Comparison of ENCODE assay signal across 1 cellular context in the genomic region with DNA sequence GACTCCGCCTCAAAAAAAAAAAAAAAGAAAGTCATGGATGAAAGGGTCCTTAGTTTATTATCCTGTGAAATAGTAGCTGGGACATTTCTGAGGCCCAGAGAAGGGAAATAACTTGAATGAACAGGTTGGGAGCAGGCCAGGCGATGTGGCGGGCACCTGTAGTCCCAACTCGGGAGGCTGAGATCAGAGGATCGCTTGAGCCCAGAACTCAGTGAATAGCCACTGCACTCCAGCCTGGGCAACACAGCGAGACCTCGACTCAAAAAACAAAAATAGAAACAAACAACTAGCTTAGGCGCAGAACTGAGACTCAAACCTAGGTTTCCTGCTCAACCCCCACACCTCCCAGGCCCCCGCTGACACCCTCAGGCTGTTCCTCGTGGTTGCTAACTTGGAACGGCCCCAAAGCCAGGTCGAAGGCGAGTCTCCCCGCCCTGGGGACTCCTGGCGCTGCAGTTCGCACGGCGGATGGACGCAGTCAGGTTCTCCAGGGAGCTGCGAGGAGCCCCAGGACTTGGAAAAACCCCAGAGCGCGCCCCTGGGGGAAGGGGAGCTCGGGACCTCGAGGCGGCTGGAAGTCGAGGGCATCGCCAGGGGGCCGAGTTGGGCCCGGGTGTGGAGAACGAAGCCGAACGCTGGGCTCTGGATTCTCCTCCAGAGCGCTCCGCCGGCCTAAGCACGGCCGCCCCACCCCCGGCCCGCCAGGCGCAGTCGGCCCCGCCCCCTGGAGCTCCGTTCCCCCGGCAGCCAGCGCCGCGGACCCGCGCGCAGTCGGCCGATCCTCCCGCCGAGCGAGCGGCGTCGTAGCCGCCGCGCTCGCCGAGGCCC.
TF ChIP-seq lines count a peak whose summit lies in the region.

A gene with protein sequence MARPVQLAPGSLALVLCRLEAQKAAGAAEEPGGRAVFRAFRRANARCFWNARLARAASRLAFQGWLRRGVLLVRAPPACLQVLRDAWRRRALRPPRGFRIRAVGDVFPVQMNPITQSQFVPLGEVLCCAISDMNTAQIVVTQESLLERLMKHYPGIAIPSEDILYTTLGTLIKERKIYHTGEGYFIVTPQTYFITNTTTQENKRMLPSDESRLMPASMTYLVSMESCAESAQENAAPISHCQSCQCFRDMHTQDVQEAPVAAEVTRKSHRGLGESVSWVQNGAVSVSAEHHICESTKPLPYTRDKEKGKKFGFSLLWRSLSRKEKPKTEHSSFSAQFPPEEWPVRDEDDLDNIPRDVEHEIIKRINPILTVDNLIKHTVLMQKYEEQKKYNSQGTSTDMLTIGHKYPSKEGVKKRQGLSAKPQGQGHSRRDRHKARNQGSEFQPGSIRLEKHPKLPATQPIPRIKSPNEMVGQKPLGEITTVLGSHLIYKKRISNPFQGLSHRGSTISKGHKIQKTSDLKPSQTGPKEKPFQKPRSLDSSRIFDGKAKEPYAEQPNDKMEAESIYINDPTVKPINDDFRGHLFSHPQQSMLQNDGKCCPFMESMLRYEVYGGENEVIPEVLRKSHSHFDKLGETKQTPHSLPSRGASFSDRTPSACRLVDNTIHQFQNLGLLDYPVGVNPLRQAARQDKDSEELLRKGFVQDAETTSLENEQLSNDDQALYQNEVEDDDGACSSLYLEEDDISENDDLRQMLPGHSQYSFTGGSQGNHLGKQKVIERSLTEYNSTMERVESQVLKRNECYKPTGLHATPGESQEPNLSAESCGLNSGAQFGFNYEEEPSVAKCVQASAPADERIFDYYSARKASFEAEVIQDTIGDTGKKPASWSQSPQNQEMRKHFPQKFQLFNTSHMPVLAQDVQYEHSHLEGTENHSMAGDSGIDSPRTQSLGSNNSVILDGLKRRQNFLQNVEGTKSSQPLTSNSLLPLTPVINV (plus strand): TSS at position 768 of the 828 bp plus-strand sequence. CDS start 93 bp downstream, outside the sequence.

TF ChIP-seq in K562, 482 proteins besides CTCF, POLR2A, EP300 and RAD21 (continued from another document and continues in another):
- TF ChIP-seq, protein P1, sequence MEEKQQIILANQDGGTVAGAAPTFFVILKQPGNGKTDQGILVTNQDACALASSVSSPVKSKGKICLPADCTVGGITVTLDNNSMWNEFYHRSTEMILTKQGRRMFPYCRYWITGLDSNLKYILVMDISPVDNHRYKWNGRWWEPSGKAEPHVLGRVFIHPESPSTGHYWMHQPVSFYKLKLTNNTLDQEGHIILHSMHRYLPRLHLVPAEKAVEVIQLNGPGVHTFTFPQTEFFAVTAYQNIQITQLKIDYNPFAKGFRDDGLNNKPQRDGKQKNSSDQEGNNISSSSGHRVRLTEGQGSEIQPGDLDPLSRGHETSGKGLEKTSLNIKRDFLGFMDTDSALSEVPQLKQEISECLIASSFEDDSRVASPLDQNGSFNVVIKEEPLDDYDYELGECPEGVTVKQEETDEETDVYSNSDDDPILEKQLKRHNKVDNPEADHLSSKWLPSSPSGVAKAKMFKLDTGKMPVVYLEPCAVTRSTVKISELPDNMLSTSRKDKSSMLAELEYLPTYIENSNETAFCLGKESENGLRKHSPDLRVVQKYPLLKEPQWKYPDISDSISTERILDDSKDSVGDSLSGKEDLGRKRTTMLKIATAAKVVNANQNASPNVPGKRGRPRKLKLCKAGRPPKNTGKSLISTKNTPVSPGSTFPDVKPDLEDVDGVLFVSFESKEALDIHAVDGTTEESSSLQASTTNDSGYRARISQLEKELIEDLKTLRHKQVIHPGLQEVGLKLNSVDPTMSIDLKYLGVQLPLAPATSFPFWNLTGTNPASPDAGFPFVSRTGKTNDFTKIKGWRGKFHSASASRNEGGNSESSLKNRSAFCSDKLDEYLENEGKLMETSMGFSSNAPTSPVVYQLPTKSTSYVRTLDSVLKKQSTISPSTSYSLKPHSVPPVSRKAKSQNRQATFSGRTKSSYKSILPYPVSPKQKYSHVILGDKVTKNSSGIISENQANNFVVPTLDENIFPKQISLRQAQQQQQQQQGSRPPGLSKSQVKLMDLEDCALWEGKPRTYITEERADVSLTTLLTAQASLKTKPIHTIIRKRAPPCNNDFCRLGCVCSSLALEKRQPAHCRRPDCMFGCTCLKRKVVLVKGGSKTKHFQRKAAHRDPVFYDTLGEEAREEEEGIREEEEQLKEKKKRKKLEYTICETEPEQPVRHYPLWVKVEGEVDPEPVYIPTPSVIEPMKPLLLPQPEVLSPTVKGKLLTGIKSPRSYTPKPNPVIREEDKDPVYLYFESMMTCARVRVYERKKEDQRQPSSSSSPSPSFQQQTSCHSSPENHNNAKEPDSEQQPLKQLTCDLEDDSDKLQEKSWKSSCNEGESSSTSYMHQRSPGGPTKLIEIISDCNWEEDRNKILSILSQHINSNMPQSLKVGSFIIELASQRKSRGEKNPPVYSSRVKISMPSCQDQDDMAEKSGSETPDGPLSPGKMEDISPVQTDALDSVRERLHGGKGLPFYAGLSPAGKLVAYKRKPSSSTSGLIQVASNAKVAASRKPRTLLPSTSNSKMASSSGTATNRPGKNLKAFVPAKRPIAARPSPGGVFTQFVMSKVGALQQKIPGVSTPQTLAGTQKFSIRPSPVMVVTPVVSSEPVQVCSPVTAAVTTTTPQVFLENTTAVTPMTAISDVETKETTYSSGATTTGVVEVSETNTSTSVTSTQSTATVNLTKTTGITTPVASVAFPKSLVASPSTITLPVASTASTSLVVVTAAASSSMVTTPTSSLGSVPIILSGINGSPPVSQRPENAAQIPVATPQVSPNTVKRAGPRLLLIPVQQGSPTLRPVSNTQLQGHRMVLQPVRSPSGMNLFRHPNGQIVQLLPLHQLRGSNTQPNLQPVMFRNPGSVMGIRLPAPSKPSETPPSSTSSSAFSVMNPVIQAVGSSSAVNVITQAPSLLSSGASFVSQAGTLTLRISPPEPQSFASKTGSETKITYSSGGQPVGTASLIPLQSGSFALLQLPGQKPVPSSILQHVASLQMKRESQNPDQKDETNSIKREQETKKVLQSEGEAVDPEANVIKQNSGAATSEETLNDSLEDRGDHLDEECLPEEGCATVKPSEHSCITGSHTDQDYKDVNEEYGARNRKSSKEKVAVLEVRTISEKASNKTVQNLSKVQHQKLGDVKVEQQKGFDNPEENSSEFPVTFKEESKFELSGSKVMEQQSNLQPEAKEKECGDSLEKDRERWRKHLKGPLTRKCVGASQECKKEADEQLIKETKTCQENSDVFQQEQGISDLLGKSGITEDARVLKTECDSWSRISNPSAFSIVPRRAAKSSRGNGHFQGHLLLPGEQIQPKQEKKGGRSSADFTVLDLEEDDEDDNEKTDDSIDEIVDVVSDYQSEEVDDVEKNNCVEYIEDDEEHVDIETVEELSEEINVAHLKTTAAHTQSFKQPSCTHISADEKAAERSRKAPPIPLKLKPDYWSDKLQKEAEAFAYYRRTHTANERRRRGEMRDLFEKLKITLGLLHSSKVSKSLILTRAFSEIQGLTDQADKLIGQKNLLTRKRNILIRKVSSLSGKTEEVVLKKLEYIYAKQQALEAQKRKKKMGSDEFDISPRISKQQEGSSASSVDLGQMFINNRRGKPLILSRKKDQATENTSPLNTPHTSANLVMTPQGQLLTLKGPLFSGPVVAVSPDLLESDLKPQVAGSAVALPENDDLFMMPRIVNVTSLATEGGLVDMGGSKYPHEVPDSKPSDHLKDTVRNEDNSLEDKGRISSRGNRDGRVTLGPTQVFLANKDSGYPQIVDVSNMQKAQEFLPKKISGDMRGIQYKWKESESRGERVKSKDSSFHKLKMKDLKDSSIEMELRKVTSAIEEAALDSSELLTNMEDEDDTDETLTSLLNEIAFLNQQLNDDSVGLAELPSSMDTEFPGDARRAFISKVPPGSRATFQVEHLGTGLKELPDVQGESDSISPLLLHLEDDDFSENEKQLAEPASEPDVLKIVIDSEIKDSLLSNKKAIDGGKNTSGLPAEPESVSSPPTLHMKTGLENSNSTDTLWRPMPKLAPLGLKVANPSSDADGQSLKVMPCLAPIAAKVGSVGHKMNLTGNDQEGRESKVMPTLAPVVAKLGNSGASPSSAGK (IDR thresholded peaks at IDR 0.05), result peak; percentile 86
- TF ChIP-seq RBM14 (IDR thresholded peaks at IDR 0.05; ENCODE audit: borderline replicate concordance, insufficient read depth, low read depth, low read length), result no peak
- TF ChIP-seq, protein P2, sequence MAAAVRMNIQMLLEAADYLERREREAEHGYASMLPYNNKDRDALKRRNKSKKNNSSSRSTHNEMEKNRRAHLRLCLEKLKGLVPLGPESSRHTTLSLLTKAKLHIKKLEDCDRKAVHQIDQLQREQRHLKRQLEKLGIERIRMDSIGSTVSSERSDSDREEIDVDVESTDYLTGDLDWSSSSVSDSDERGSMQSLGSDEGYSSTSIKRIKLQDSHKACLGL (CRISPR knock-in tag; IDR thresholded peaks at IDR 0.05; ENCODE audit: borderline replicate concordance, poor library complexity, severe bottlenecking), result no peak
- TF ChIP-seq, protein P3, sequence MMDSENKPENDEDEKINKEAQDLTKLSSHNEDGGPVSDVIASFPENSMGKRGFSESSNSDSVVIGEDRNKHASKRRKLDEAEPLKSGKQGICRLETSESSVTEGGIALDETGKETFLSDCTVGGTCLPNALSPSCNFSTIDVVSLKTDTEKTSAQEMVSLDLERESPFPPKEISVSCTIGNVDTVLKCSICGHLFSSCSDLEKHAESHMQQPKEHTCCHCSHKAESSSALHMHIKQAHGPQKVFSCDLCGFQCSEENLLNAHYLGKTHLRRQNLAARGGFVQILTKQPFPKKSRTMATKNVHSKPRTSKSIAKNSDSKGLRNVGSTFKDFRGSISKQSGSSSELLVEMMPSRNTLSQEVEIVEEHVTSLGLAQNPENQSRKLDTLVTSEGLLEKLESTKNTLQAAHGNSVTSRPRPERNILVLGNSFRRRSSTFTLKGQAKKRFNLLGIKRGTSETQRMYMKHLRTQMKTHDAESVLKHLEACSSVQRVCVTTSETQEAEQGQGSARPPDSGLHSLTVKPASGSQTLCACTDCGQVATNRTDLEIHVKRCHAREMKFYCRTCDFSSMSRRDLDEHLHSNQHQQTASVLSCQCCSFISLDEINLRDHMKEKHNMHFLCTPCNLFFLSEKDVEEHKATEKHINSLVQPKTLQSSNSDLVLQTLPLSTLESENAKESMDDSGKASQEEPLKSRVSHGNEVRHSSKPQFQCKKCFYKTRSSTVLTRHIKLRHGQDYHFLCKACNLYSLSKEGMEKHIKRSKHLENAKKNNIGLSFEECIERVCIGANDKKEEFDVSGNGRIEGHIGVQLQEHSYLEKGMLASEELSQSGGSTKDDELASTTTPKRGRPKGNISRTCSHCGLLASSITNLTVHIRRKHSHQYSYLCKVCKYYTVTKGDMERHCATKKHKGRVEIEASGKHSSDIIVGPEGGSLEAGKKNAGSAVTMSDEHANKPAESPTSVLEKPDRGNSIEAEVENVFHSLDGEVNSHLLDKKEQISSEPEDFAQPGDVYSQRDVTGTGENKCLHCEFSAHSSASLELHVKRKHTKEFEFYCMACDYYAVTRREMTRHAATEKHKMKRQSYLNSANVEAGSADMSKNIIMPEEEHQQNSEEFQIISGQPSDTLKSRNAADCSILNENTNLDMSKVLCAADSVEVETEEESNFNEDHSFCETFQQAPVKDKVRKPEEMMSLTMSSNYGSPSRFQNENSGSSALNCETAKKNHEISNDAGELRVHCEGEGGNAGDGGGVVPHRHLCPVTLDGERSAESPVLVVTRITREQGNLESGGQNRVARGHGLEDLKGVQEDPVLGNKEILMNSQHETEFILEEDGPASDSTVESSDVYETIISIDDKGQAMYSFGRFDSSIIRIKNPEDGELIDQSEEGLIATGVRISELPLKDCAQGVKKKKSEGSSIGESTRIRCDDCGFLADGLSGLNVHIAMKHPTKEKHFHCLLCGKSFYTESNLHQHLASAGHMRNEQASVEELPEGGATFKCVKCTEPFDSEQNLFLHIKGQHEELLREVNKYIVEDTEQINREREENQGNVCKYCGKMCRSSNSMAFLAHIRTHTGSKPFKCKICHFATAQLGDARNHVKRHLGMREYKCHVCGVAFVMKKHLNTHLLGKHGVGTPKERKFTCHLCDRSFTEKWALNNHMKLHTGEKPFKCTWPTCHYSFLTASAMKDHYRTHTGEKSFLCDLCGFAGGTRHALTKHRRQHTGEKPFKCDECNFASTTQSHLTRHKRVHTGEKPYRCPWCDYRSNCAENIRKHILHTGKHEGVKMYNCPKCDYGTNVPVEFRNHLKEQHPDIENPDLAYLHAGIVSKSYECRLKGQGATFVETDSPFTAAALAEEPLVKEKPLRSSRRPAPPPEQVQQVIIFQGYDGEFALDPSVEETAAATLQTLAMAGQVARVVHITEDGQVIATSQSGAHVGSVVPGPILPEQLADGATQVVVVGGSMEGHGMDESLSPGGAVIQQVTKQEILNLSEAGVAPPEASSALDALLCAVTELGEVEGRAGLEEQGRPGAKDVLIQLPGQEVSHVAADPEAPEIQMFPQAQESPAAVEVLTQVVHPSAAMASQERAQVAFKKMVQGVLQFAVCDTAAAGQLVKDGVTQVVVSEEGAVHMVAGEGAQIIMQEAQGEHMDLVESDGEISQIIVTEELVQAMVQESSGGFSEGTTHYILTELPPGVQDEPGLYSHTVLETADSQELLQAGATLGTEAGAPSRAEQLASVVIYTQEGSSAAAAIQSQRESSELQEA (IDR thresholded peaks at IDR 0.05; ENCODE audit: low read depth), result no peak
- no peak for TF ChIP-seq TRIM28 (IDR thresholded peaks at IDR 0.05)
- TF ChIP-seq DDX20 (tag; IDR thresholded peaks at IDR 0.05; ENCODE audit: low read depth), result no peak
- TF ChIP-seq MAZ (CRISPR knock-in tag; conservative IDR thresholded peaks at IDR 0.05 in 1 of 2, IDR thresholded peaks at IDR 0.05 in 1 of 2), result peak; percentile 73
- TF ChIP-seq SIRT6 (IDR thresholded peaks at IDR 0.05; ENCODE audit: low read depth, low read length), result no peak
- TF ChIP-seq, protein P4, sequence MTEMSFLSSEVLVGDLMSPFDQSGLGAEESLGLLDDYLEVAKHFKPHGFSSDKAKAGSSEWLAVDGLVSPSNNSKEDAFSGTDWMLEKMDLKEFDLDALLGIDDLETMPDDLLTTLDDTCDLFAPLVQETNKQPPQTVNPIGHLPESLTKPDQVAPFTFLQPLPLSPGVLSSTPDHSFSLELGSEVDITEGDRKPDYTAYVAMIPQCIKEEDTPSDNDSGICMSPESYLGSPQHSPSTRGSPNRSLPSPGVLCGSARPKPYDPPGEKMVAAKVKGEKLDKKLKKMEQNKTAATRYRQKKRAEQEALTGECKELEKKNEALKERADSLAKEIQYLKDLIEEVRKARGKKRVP (CRISPR knock-in tag; IDR thresholded peaks at IDR 0.05), result no peak
- TF ChIP-seq POLR2G (IDR thresholded peaks at IDR 0.05; ENCODE audit: low read depth, low read length), result peak; percentile 66
- no peak for TF ChIP-seq NCOA2 (IDR thresholded peaks at IDR 0.05; ENCODE audit: partially characterized antibody in 2 of 2)
- 0 out of 2 replicates have a peak, but pooled peaks have one; percentile 37 for TF ChIP-seq SMAD4 (CRISPR knock-in tag; conservative IDR thresholded peaks at IDR 0.05)
